In genomic region chr6:15303920-15304291, GRCh38 we compare ENCODE assay signal across 28 cellular contexts. TPM values are rescaled to one million over a fixed set of nuclear protein-coding genes. Genes with fewer than 3 reads are reported as not detected.
A peak's percentile ranks its signal among the peaks of the same experiment; 100 is the strongest.
DNase-seq lines count a peak whose midpoint lies in the region; FAIRE-seq and TF ChIP-seq lines count a peak whose summit lies in the region.
"Had no signal": no experiment of that assay in that cellular context is flagged by ENCODE, and none has a peak within 500 bp of the region (broad histone marks: within the 10 kb centered on the region; RNA-seq: fewer than 3 reads in every experiment).

No MANE protein-coding gene starts in this region.

- no peak for TF ChIP-seq EP300 in H1 (IDR thresholded peaks at IDR 0.05; ENCODE audit: borderline replicate concordance in 1 of 2, low read depth in 2 of 2, low read length in 2 of 2)

- peaks cover 7% of the 10 kb centered on the region for H3K36me3 Mint-ChIP-seq in nephron progenitor cell (ENCODE audit: low read depth)

- H3K4me3 Mint-ChIP-seq in nephron progenitor cell: no peak overlapping the region
- H3K4me3 Mint-ChIP-seq: activated CD4-positive, alpha-beta memory T cell treated with anti-CD3 and anti-CD28 coated beads for 36 hours had no signal

- POLR2A ChIA-PET in H1 (lab: Charles Lee; ENCODE audit: partially characterized antibody): interaction anchor here (0.5 to 1.3 kb wide), 6 partner anchors 8 to 915 kb away, joined by 3 to 4 read pairs (median 3); no protein-coding TSS in a partner anchor

- no peak for TF ChIP-seq CTCF in Loucy (conservative IDR thresholded peaks at IDR 0.05; ENCODE audit: low read length)
- TF ChIP-seq CTCF in H1 (IDR thresholded peaks at IDR 0.05; ENCODE audit: control extremely low read depth in 1 of 3, insufficient read depth in 1 of 3, low read depth in 1 of 3, low read length in 3 of 3): no peak
- no peak for TF ChIP-seq CTCF in nephron progenitor cell (IDR thresholded peaks at IDR 0.05)

- H3K27me3 Mint-ChIP-seq in nephron progenitor cell (ENCODE audit: low read depth, poor library complexity): no peaks in the 10 kb centered on the region
- H3K27me3 Mint-ChIP-seq: activated CD4-positive, alpha-beta memory T cell treated with anti-CD3 and anti-CD28 coated beads for 36 hours; central memory CD8-positive, alpha-beta T cell; naive thymus-derived CD4-positive, alpha-beta T cell had no signal

- H2BK20ac ChIP-seq in H1 (ENCODE audit: low read length): no peak overlapping the region

- H3K9me2 ChIP-seq in Loucy (replicated peaks; ENCODE audit: low read depth, low read length): no peaks in the 10 kb centered on the region

- H3K36me3 ChIP-seq in Loucy (ENCODE audit: insufficient read depth, low read length) (peaks cover 18% of the 10 kb centered on the region; the same call in 1 of the 2 replicates), H1 (ENCODE audit: control insufficient read depth in 2 of 4, insufficient read depth in 4 of 4, low read length in 3 of 4) (peaks cover 0 to 9% (median 0%) of the 10 kb centered on the region in 4 experiments; a peak in 1 of 8 replicates)
- H3K36me3 ChIP-seq: gastrocnemius medialis, left ventricle myocardium inferior, right atrium auricular region, spleen, upper lobe of right lung had no signal

- H3K4me1 ChIP-seq in Loucy (ENCODE audit: insufficient read depth, low read length, poor library complexity, severe bottlenecking) (peaks cover 80% of the 10 kb centered on the region), H1 (replicated peaks in 1 of 4; ENCODE audit: control insufficient read depth in 3 of 4, insufficient read depth in 4 of 4, low read length in 3 of 4) (peaks cover 9 to 31% (median 26%) of the 10 kb centered on the region in 4 experiments)

- H3K9me3 ChIP-seq in Loucy (ENCODE audit: insufficient read depth, low read depth, low read length) (no peaks in the 10 kb centered on the region), H1 (ENCODE audit: insufficient read depth in 2 of 2, low read depth in 1 of 2, low read length in 1 of 2) (no peaks in the 10 kb centered on the region)
- H3K9me3 ChIP-seq: gastrocnemius medialis, left ventricle myocardium inferior, right atrium auricular region, spleen, upper lobe of right lung had no signal

- H2BK5ac ChIP-seq in H1 (ENCODE audit: low read depth, low read length): no peak overlapping the region

- peaks cover 97% of the 10 kb centered on the region for H3K79me2 ChIP-seq in Loucy (ENCODE audit: insufficient read depth, low read length)
- peaks cover 89 to 100% of the 10 kb centered on the region in 2 experiments for H3K79me2 ChIP-seq in H1 (ENCODE audit: control insufficient read depth in 1 of 2, insufficient read depth in 2 of 2, low read length in 2 of 2)

- H3K14ac ChIP-seq in H1 (ENCODE audit: insufficient read length): no peak overlapping the region

- H2AK5ac ChIP-seq in H1 (ENCODE audit: low read depth, low read length): no peak overlapping the region

- no peak overlapping the region for H4K5ac ChIP-seq in H1 (ENCODE audit: insufficient read length, low read depth, low read length)

- H3K9me3 Mint-ChIP-seq in nephron progenitor cell: no peaks in the 10 kb centered on the region
- H3K9me3 Mint-ChIP-seq: activated CD4-positive, alpha-beta memory T cell treated with anti-CD3 and anti-CD28 coated beads for 36 hours; central memory CD8-positive, alpha-beta T cell; naive thymus-derived CD4-positive, alpha-beta T cell had no signal

- intact Hi-C loops in posterior cingulate gyrus (cut with DNase I): no loop called here

- no peak overlapping the region for H3K4ac ChIP-seq in H1 (replicated peaks; ENCODE audit: insufficient read length, low read depth, low read length)

- no peak overlapping the region for H4K91ac ChIP-seq in H1 (replicated peaks; ENCODE audit: insufficient read length, low read length)

- no peak for TF ChIP-seq POLR2A in H1 (IDR thresholded peaks at IDR 0.05; ENCODE audit: control extremely low read depth in 1 of 2, low read depth in 2 of 2, low read length in 2 of 2)

- WGBS in H1 (ENCODE audit: extremely low coverage in 1 of 2, insufficient coverage in 1 of 2, insufficient read length in 1 of 2, insufficient replicate concordance in 2 of 2, low coverage in 1 of 2, low lambda C conversion rate in 2 of 2, missing lambda C conversion rate in 1 of 2), 2 experiments: 76% methylated on average over 6 of the region's 6 CpGs; no CpG with 5 or more reads in 1 of the 2 experiments

- TF ChIP-seq RAD21 in H1 (IDR thresholded peaks at IDR 0.05 in 1 of 2, conservative IDR thresholded peaks at IDR 0.05 in 1 of 2; ENCODE audit: low read depth in 2 of 2, low read length in 2 of 2): no peak

- H4K8ac ChIP-seq in H1 (ENCODE audit: extremely low read depth, insufficient read depth, low read length): no peak overlapping the region

- CTCF ChIA-PET in H1 (lab: Charles Lee; ENCODE audit: partially characterized antibody): interaction anchor here (1.3 kb wide), 1 partner anchor 26 kb away, joined by 3 read pairs; no protein-coding TSS in a partner anchor

- H3K18ac ChIP-seq in H1 (ENCODE audit: extremely low read depth, low read length): no peak overlapping the region

- H3K27ac ChIP-seq in H1 (ENCODE audit: low read depth, low read length): peak overlapping the region; percentile 6; the same call in 1 of the 2 replicates
- H3K27ac ChIP-seq: C4-2B, gastrocnemius medialis, left ventricle myocardium inferior, right atrium auricular region, upper lobe of right lung had no signal

- H3K27me3 ChIP-seq in Loucy (ENCODE audit: insufficient read depth, low read length, poor library complexity, severe bottlenecking) (no peaks in the 10 kb centered on the region), H1 (replicated peaks in 1 of 4; ENCODE audit: control insufficient read depth in 3 of 4, extremely low read depth in 1 of 4, insufficient read depth in 3 of 4, low read length in 3 of 4) (no peaks in the 10 kb centered on the region)
- H3K27me3 ChIP-seq: gastrocnemius medialis, right atrium auricular region, spleen, upper lobe of right lung had no signal

- FAIRE-seq in H1 (lab: Jason Lieb, UNC): no peak
- FAIRE-seq: endometrium, RCC 7860 had no signal

- peak overlapping the region; percentile 10 for H3K4me2 ChIP-seq in Loucy (ENCODE audit: low read depth, low read length, poor library complexity, severe bottlenecking)
- no peak overlapping the region; a peak in 1 of 4 replicates for H3K4me2 ChIP-seq in H1 (ENCODE audit: insufficient read depth in 1 of 2, low read depth in 2 of 2, low read length in 2 of 2)

- no peak overlapping the region for H2BK120ac ChIP-seq in H1 (replicated peaks; ENCODE audit: low read depth, low read length)

- no peak overlapping the region for H2BK15ac ChIP-seq in H1 (ENCODE audit: low read length)

- H4K20me1 ChIP-seq in Loucy (ENCODE audit: insufficient read depth, low read length, poor library complexity, severe bottlenecking) (peaks cover 81% of the 10 kb centered on the region), H1 (replicated peaks in 1 of 2; ENCODE audit: control insufficient read depth in 1 of 2, insufficient read depth in 2 of 2, low read length in 2 of 2) (peaks cover 57 to 68% of the 10 kb centered on the region in 2 experiments)

- peak; percentile 70 for DNase-seq in ELF-1 (ENCODE audit: low read depth, low spot score)
- DNase-seq in H1 (ENCODE audit: low read depth in 1 of 2, low spot score in 2 of 2): peak in 1 of 2 experiments; percentile 42
- DNase-seq in nephron progenitor cell: no peak
- DNase-seq in posterior cingulate gyrus: no peak
- DNase-seq in NK-92 treated with Interleukin-12 subunit alpha and Interleukin-12 subunit beta, amount 100 ng/mL, for 24 hours (lab: John Stamatoyannopoulos, UW): no peak
- DNase-seq in activated gamma-delta T cell treated with Interleukin-2 at 50 U/mL for 16 hours: no peak
- DNase-seq: activated CD4-positive, alpha-beta memory T cell treated with anti-CD3 and anti-CD28 coated beads for 36 hours; activated effector memory CD4-positive, alpha-beta T cell treated with Interleukin-2 at 50 U/mL for 16 hours; activated T-cell treated with anti-CD3 and anti-CD28 coated beads for 4 hours; Calu3; dermis blood vessel endothelial cell; gastrocnemius medialis; hypothalamus; left ventricle myocardium inferior; midbrain; naive thymus-derived CD4-positive, alpha-beta T cell; NCI-H1092; NCI-H1694 treated with DMSO at 0.1 percent for 48 hours; spleen; stimulated activated CD4-positive, alpha-beta T cell treated with anti-CD3 and anti-CD28 coated beads, Interleukin-2, amount 100 ng/mL, for 48 hours; substantia nigra; upper lobe of right lung had no signal

- H3K4me3 ChIP-seq in Loucy (ENCODE audit: low read length, poor library complexity, severe bottlenecking) (no peak overlapping the region), H1 (ENCODE audit: extremely low read depth in 1 of 4, insufficient read depth in 2 of 4, low read depth in 3 of 4, low read length in 4 of 4) (no peak overlapping the region)
- H3K4me3 ChIP-seq: gastrocnemius medialis, left ventricle myocardium inferior, right atrium auricular region, spleen, upper lobe of right lung had no signal

- no peak overlapping the region for H3K56ac ChIP-seq in H1 (replicated peaks; ENCODE audit: insufficient read length, low read depth, low read length)

- H3K23ac ChIP-seq in H1 (ENCODE audit: insufficient read length): no peak overlapping the region

- no peaks in the 10 kb centered on the region; the same call in 1 of the 2 replicates for H3K23me2 ChIP-seq in H1 (ENCODE audit: low read depth, low read length)

- H3F3A ChIP-seq in Loucy (ENCODE audit: low read depth): peaks cover 11% of the 10 kb centered on the region

- peaks cover 89% of the 10 kb centered on the region for H3K4me1 Mint-ChIP-seq in nephron progenitor cell

- H2BK12ac ChIP-seq in H1 (ENCODE audit: low read depth, low read length): no peak overlapping the region

- H3K79me1 ChIP-seq in H1 (ENCODE audit: low read depth, low read length): peaks cover 3% of the 10 kb centered on the region; the same call in 1 of the 2 replicates

- peak overlapping the region; percentile 64 for H3K27ac Mint-ChIP-seq in nephron progenitor cell
- H3K27ac Mint-ChIP-seq: activated CD4-positive, alpha-beta memory T cell treated with anti-CD3 and anti-CD28 coated beads for 36 hours had no signal

- H3K9ac ChIP-seq in Loucy (ENCODE audit: low read depth, low read length, poor library complexity, severe bottlenecking) (no peak overlapping the region), H1 (replicated peaks in 1 of 4; ENCODE audit: extremely low read depth in 1 of 4, low read depth in 3 of 4, low read length in 3 of 4) (no peak overlapping the region)

- H2AFZ ChIP-seq in Loucy (ENCODE audit: low read length): no peak overlapping the region
- H2AFZ ChIP-seq in H1 (ENCODE audit: low read length): no peak overlapping the region

RNA-seq across cellular contexts. Expression of gene JARID2, which starts 58.0 kb away (rescaled TPM):
- total RNA-seq in H1 (2021; fragmentation: NEBNext Ultra II Directional; extraction: Animal tissue kit (Norgen Biotek cat#: 25700)): 237 and 239 TPM in 2 replicates
- 60.1 and 75.5 TPM in 2 replicates for polyA plus RNA-seq in H1 (2011; rRNA removed)
- polyA plus RNA-seq in H1 (2011; cell fraction: cytosol; rRNA removed): 100 TPM
- 111 TPM for polyA plus RNA-seq in H1 (2011; cell fraction: nucleus; rRNA removed)
- polyA plus RNA-seq in H1 (2012, experiment 1 of 2): 103 to 131 TPM (median 115 TPM) in 4 replicates
- polyA plus RNA-seq in H1 (2012, experiment 2 of 2): 14.2 TPM
- polyA plus RNA-seq in H1 (2013, experiment 1 of 2): 237 TPM
- 255 TPM for polyA plus RNA-seq in H1 (2013, experiment 2 of 2)
- 153 and 170 TPM in 2 replicates for polyA minus RNA-seq in H1 (2011; rRNA and poly(A)+ RNA removed)
- polyA minus RNA-seq in H1 (2011; cell fraction: cytosol; rRNA and poly(A)+ RNA removed): 113 TPM
- polyA minus RNA-seq in H1 (2011; cell fraction: nucleus; rRNA and poly(A)+ RNA removed): 104 TPM
